ENCODE assay signal across 2 cellular contexts in the genomic region with DNA sequence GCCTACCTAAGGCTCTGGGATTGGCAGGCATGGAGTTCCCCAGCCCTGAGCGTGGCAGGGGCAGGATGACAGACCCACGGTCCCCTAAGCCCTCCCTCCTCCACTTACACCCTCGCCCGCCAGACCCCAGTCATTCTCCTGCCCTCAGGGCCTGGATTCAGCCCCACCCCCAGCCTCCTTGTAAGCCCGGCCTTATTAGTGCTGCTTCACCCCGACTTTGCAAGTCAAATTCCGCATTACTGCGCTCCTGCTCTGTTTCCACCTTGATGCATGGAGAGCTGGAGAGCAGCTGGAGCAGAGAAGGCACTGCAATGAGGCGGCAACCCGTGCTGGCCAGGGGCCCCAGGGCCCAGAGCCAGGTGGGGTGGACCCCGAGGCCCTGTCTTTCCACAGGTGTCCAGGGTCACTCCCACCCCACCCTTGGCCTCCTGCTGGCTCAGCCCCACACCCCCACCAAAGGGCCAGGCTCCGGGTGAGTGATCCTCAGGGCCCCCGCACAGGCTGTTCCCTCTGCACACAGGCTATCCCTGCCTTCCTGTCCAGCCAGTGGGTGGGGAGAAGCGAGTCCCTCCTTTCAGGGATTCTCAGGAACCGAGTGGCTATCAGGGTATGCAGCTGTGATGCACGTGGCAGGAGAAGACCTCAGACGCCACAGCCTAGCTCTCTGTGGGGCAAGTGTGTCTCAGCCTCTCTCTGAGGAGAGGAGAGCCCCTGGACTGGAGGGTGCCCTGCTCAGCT.
TF ChIP-seq lines count a peak whose summit lies in the region.

No MANE protein-coding gene starts in this region.

TF ChIP-seq in HEK293, 187 proteins besides CTCF, POLR2A, EP300 and RAD21 (continued from another document):
- TF ChIP-seq EGR2 (tag by site-specific recombination; IDR thresholded peaks at IDR 0.05; ENCODE audit: low read depth): 0 out of 2 replicates have a peak, but pooled peaks have one; percentile 5
- no peak for TF ChIP-seq ZNF670 (tag by site-specific recombination; IDR thresholded peaks at IDR 0.05; ENCODE audit: low read depth)
- TF ChIP-seq GLIS1 (tag by site-specific recombination; IDR thresholded peaks at IDR 0.05): peak; percentile 73
TF ChIP-seq in HEK293: peak in this region for 3.

TF ChIP-seq in K562, 482 proteins besides CTCF, POLR2A, EP300 and RAD21 (continued from another document):
- TF ChIP-seq THAP12 (CRISPR knock-in tag; IDR thresholded peaks at IDR 0.05) (peak; percentile 39; the same call in 1 of the 2 replicates), HLTF (IDR thresholded peaks at IDR 0.05) (no peak), ZNF384 (IDR thresholded peaks at IDR 0.05; ENCODE audit: low read depth, low read length) (no peak), JUN (IDR thresholded peaks at IDR 0.05; ENCODE audit: borderline replicate concordance, low read depth, low read length) (no peak), JUN (CRISPR knock-in tag; IDR thresholded peaks at IDR 0.05; ENCODE audit: borderline replicate concordance) (peak; percentile 48; the same call in 1 of the 2 replicates), TEAD4 (IDR thresholded peaks at IDR 0.05; ENCODE audit: low read length) (no peak), TEAD4 (CRISPR knock-in tag; IDR thresholded peaks at IDR 0.05; ENCODE audit: borderline replicate concordance) (0 out of 2 replicates have a peak, but pooled peaks have one; percentile 57), ZNF143 (CRISPR knock-in tag; IDR thresholded peaks at IDR 0.05) (peak; percentile 49; the same call in 1 of the 2 replicates), MTA1 (IDR thresholded peaks at IDR 0.05; ENCODE audit: borderline replicate concordance) (no peak), NR3C1 (CRISPR knock-in tag; IDR thresholded peaks at IDR 0.05) (0 out of 2 replicates have a peak, but pooled peaks have one; percentile 15), RREB1 (CRISPR knock-in tag; IDR thresholded peaks at IDR 0.05) (no peak), HDAC2 (IDR thresholded peaks at IDR 0.05) (no peak), SETDB1 (IDR thresholded peaks at IDR 0.05; ENCODE audit: low read length) (no peak), TEAD1 (CRISPR knock-in tag; IDR thresholded peaks at IDR 0.05) (peak in 1 of 2 experiments; percentile 76; a peak in 1 of 4 replicates), NRF1 (conservative IDR thresholded peaks at IDR 0.05 in 1 of 2, IDR thresholded peaks at IDR 0.05 in 1 of 2) (no peak), MAX (CRISPR knock-in tag; IDR thresholded peaks at IDR 0.05) (peak; percentile 55; the same call in 1 of the 2 replicates), USF1 (CRISPR knock-in tag; IDR thresholded peaks at IDR 0.05) (peak; percentile 45; the same call in 1 of the 2 replicates), ZNF124 (CRISPR knock-in tag; IDR thresholded peaks at IDR 0.05) (0 out of 2 replicates have a peak, but pooled peaks have one; percentile 85), HNRNPH1 (optimal IDR thresholded peaks at IDR 0.05; ENCODE audit: low read depth, low read length) (no peak), ZNF778 (CRISPR knock-in tag; IDR thresholded peaks at IDR 0.05) (no peak)
- TF ChIP-seq, protein P1, sequence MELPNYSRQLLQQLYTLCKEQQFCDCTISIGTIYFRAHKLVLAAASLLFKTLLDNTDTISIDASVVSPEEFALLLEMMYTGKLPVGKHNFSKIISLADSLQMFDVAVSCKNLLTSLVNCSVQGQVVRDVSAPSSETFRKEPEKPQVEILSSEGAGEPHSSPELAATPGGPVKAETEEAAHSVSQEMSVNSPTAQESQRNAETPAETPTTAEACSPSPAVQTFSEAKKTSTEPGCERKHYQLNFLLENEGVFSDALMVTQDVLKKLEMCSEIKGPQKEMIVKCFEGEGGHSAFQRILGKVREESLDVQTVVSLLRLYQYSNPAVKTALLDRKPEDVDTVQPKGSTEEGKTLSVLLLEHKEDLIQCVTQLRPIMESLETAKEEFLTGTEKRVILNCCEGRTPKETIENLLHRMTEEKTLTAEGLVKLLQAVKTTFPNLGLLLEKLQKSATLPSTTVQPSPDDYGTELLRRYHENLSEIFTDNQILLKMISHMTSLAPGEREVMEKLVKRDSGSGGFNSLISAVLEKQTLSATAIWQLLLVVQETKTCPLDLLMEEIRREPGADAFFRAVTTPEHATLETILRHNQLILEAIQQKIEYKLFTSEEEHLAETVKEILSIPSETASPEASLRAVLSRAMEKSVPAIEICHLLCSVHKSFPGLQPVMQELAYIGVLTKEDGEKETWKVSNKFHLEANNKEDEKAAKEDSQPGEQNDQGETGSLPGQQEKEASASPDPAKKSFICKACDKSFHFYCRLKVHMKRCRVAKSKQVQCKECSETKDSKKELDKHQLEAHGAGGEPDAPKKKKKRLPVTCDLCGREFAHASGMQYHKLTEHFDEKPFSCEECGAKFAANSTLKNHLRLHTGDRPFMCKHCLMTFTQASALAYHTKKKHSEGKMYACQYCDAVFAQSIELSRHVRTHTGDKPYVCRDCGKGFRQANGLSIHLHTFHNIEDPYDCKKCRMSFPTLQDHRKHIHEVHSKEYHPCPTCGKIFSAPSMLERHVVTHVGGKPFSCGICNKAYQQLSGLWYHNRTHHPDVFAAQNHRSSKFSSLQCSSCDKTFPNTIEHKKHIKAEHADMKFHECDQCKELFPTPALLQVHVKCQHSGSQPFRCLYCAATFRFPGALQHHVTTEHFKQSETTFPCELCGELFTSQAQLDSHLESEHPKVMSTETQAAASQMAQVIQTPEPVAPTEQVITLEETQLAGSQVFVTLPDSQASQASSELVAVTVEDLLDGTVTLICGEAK (IDR thresholded peaks at IDR 0.05): no peak
- TF ChIP-seq, protein P1 (CRISPR knock-in tag; IDR thresholded peaks at IDR 0.05): peak; percentile 31; the same call in 1 of the 2 replicates
